ENCODE assay signal across 10 cellular contexts in genomic region chr7:159144756-159145543, GRCh38. TPM values are rescaled to one million over a fixed set of nuclear protein-coding genes. Genes with fewer than 3 reads are reported as not detected.
DNase-seq lines count a peak whose midpoint lies in the region; ATAC-seq and TF ChIP-seq lines count a peak whose summit lies in the region.
"Had no signal": no experiment of that assay in that cellular context is flagged by ENCODE, and none has a peak within 500 bp of the region (broad histone marks: within the 10 kb centered on the region; RNA-seq: fewer than 3 reads in every experiment).

VIPR2 (minus strand) TSS chr7:159144867; CDS start chr7:159144771, 96 bp downstream.

- no peak for TF ChIP-seq CTCF in uterus (IDR thresholded peaks at IDR 0.05)

- H3K27ac Mint-ChIP-seq in natural killer cell treated with Interleukin-12 subunit alpha and Interleukin-12 subunit beta and Interleukin-15 and Interleukin-18, amount 100 ng/mL, for 72 hours = no peak within 1 kb of the TSS
- H3K27ac Mint-ChIP-seq: activated B cell treated with CpG ODN at 0.5 μM for 24 hours had no signal

- H3K4me3 Mint-ChIP-seq in natural killer cell treated with Interleukin-12 subunit alpha and Interleukin-12 subunit beta and Interleukin-15 and Interleukin-18, amount 100 ng/mL, for 72 hours = peak within 1 kb of the TSS; percentile 70
- H3K4me3 Mint-ChIP-seq: activated B cell treated with CpG ODN at 0.5 μM for 24 hours had no signal

- ATAC-seq in natural killer cell treated with Interleukin-12 subunit alpha and Interleukin-12 subunit beta and Interleukin-15 and Interleukin-18, amount 100 ng/mL, for 72 hours = peak; percentile 73 to 82
- ATAC-seq in GM21367 (IDR thresholded peaks at IDR 0.05; ENCODE audit: unreplicated experiment) = no peak

- DNase-seq in activated T-cell treated with anti-CD3 and anti-CD28 coated beads, Interleukin-2, amount 50 U/mL, for 1 hour = peak; percentile 36
- no peak for DNase-seq in activated T-cell treated with anti-CD3 and anti-CD28 coated beads for 4 hours
- DNase-seq in effector memory CD4-positive, alpha-beta T cell = peak in 1 of 3 donors; percentile 1
- no peak for DNase-seq in natural killer cell treated with Interleukin-12 subunit alpha and Interleukin-12 subunit beta and Interleukin-15 and Interleukin-18, amount 100 ng/mL, for 72 hours (ENCODE audit: low spot score)
- peak; percentile 49 to 56 for DNase-seq in uterus
- no peak for DNase-seq in activated CD4-positive, CD25-positive, alpha-beta regulatory T cell (lab: John Stamatoyannopoulos, UW)
- DNase-seq in NCI-H524 treated with DMSO at 0.1 percent for 48 hours (lab: John Stamatoyannopoulos, UW) = no peak
- DNase-seq: activated B cell treated with CpG ODN at 0.5 μM for 24 hours had no signal

- H3K4me1 ChIP-seq in effector memory CD4-positive, alpha-beta T cell (ENCODE audit: control insufficient read depth, insufficient read depth, low read length, poor library complexity, severe bottlenecking) = peaks cover 8% of the 10 kb centered on the region
- peaks cover 0 to 7% of the 10 kb centered on the region in 2 donors for H3K4me1 ChIP-seq in uterus

- H3K4me1 Mint-ChIP-seq in natural killer cell treated with Interleukin-12 subunit alpha and Interleukin-12 subunit beta and Interleukin-15 and Interleukin-18, amount 100 ng/mL, for 72 hours (ENCODE audit: low read depth in 2 of 2) = peaks cover 0 to 5% of the 10 kb centered on the region in 2 donors

- H3K27me3 Mint-ChIP-seq in natural killer cell treated with Interleukin-12 subunit alpha and Interleukin-12 subunit beta and Interleukin-15 and Interleukin-18, amount 100 ng/mL, for 72 hours = peaks cover 7% of the 10 kb centered on the region in 2 donors

- H3K27me3 ChIP-seq in effector memory CD4-positive, alpha-beta T cell (replicated peaks; ENCODE audit: control insufficient read depth, insufficient read depth, low read length, poor library complexity, severe bottlenecking) = peaks cover 16% of the 10 kb centered on the region
- H3K27me3 ChIP-seq in uterus = no peaks in the 10 kb centered on the region

- no peaks in the 10 kb centered on the region for H3K36me3 ChIP-seq in effector memory CD4-positive, alpha-beta T cell (ENCODE audit: control insufficient read depth, insufficient read depth, low read length)
- no peaks in the 10 kb centered on the region for H3K36me3 ChIP-seq in uterus

- no peak for TF ChIP-seq POLR2A in uterus (IDR thresholded peaks at IDR 0.05)

- H3K27ac ChIP-seq in effector memory CD4-positive, alpha-beta T cell (ENCODE audit: insufficient read depth, low read length, poor library complexity, severe bottlenecking) = no peak within 1 kb of the TSS
- H3K27ac ChIP-seq in uterus = peak within 1 kb of the TSS; percentile 62 to 80

- H3K36me3 Mint-ChIP-seq in natural killer cell treated with Interleukin-12 subunit alpha and Interleukin-12 subunit beta and Interleukin-15 and Interleukin-18, amount 100 ng/mL, for 72 hours = no peaks in the 10 kb centered on the region

- H3K9me3 Mint-ChIP-seq in natural killer cell treated with Interleukin-12 subunit alpha and Interleukin-12 subunit beta and Interleukin-15 and Interleukin-18, amount 100 ng/mL, for 72 hours = no peaks in the 10 kb centered on the region
- H3K9me3 Mint-ChIP-seq: activated B cell treated with CpG ODN at 0.5 μM for 24 hours had no signal

- peak within 1 kb of the TSS; percentile 46 for H3K4me3 ChIP-seq in effector memory CD4-positive, alpha-beta T cell (ENCODE audit: insufficient read depth, low read depth, low read length, poor library complexity, severe bottlenecking)
- H3K4me3 ChIP-seq in uterus = peak within 1 kb of the TSS; percentile 51 to 78

- no peaks in the 10 kb centered on the region for H3K9me3 ChIP-seq in effector memory CD4-positive, alpha-beta T cell (ENCODE audit: control insufficient read depth, low read length)
- H3K9me3 ChIP-seq in uterus = no peaks in the 10 kb centered on the region

- intact Hi-C loops in uterus (cut with DNase I; ENCODE audit: low total_unique reads) = no loop called here

RNA-seq across cellular contexts. Expression of gene VIPR2, which starts in this region (rescaled TPM):
- under 1 TPM; 0.36 to 0.45 TPM for total RNA-seq in natural killer cell treated with Interleukin-12 subunit alpha and Interleukin-12 subunit beta and Interleukin-15 and Interleukin-18, amount 100 ng/mL, for 72 hours
- total RNA-seq in uterus = 1 to 10 TPM; 3.1 to 9.8 (median 4.5) TPM
- total RNA-seq: activated B cell treated with CpG ODN at 0.5 μM for 24 hours, kidney epithelial cell had no signal

Comparison
In these comparisons a context has a peak if more than half of its experiments do, and no peak if none do; other contexts are left out.
1. DNase-seq: peak in activated T-cell treated with anti-CD3 and anti-CD28 coated beads, Interleukin-2, amount 50 U/mL, for 1 hour (single experiment) and uterus (2 of 2); none in activated T-cell treated with anti-CD3 and anti-CD28 coated beads for 4 hours (single experiment), natural killer cell treated with Interleukin-12 subunit alpha and Interleukin-12 subunit beta and Interleukin-15 and Interleukin-18, amount 100 ng/mL, for 72 hours (single experiment), activated CD4-positive, CD25-positive, alpha-beta regulatory T cell (0 of 4) and NCI-H524 treated with DMSO at 0.1 percent for 48 hours (single experiment).
2. Peak in ATAC-seq in natural killer cell treated with Interleukin-12 subunit alpha and Interleukin-12 subunit beta and Interleukin-15 and Interleukin-18, amount 100 ng/mL, for 72 hours; RNA of the gene not detected or under 1 TPM.